In genomic region chr6:136011475-136011874, GRCh38 we compare ENCODE assay signal across 21 cellular contexts.
A peak's percentile ranks its signal among the peaks of the same experiment; 100 is the strongest.
DNase-seq lines count a peak whose midpoint lies in the region; ATAC-seq and TF ChIP-seq lines count a peak whose summit lies in the region.
"Had no signal": no experiment of that assay in that cellular context is flagged by ENCODE, and none has a peak within 500 bp of the region (broad histone marks: within the 10 kb centered on the region; RNA-seq: fewer than 3 reads in every experiment).

No MANE protein-coding gene starts in this region.

- H3K36me3 ChIP-seq in left ventricle myocardium inferior (no peaks in the 10 kb centered on the region), adipocyte (ENCODE audit: control insufficient read depth, insufficient read depth, low read length, severe bottlenecking) (no peaks in the 10 kb centered on the region), smooth muscle cell (ENCODE audit: low read depth) (no peaks in the 10 kb centered on the region)
- H3K36me3 ChIP-seq: tibial artery had no signal

- peak overlapping the region; percentile 81 for H3K4me2 ChIP-seq in smooth muscle cell

- peaks cover 3% of the 10 kb centered on the region for H3K79me2 ChIP-seq in smooth muscle cell (ENCODE audit: low read depth)

- ATAC-seq in left cardiac atrium: peak; percentile 18 to 56
- no peak for ATAC-seq in GM21825 (IDR thresholded peaks at IDR 0.05; ENCODE audit: unreplicated experiment)
- no peak for ATAC-seq in GM18861 (IDR thresholded peaks at IDR 0.05; ENCODE audit: unreplicated experiment)
- ATAC-seq: stimulated activated naive CD8-positive, alpha-beta T cell treated with anti-CD3 and anti-CD28 coated beads, Interleukin-15, Interleukin-2, amounts not matched to agents 100 U/mL and 50 U/mL, for 24 hours had no signal

- DNase-seq in left cardiac atrium (no peak), left ventricle myocardium inferior (no peak), adipocyte (ENCODE audit: low read depth) (peak; percentile 44), fibroblast of the conjunctiva (ENCODE audit: low read depth) (peak; percentile 13), smooth muscle cell (lab: John Stamatoyannopoulos, UW; ENCODE audit: unreplicated experiment) (no peak)
- DNase-seq in activated CD4-positive, alpha-beta memory T cell treated with anti-CD3 and anti-CD28 coated beads for 36 hours: no peak
- DNase-seq: activated CD4-positive, alpha-beta T cell treated with anti-CD3 and anti-CD28 coated beads, Interleukin-2, amount 10 ng/mL, durations not matched to agents 24 days and 14 days; activated CD8-positive, alpha-beta memory T cell treated with anti-CD3 and anti-CD28 coated beads, Interleukin-2, amount 50 U/mL, for 4 hours; caudate nucleus; dorsolateral prefrontal cortex; NCI-H1105; NCI-H510A treated with DMSO at 0.1 percent for 48 hours; NK-92 treated with Interleukin-12 subunit alpha and Interleukin-12 subunit beta, amount 100 ng/mL, for 24 hours; stimulated activated naive CD8-positive, alpha-beta T cell treated with anti-CD3 and anti-CD28 coated beads, Interleukin-15, Interleukin-2, amounts not matched to agents 100 U/mL and 50 U/mL, for 24 hours; SW 1271; tibial artery had no signal

- no peak overlapping the region for H3K4me3 ChIP-seq in left ventricle myocardium inferior
- H3K4me3 ChIP-seq in adipocyte (ENCODE audit: low read length): peak overlapping the region; percentile 60
- H3K4me3 ChIP-seq in smooth muscle cell: peak overlapping the region; percentile 18
- H3K4me3 ChIP-seq: dorsolateral prefrontal cortex, skin epidermis, tibial artery had no signal

- peaks cover 8% of the 10 kb centered on the region for H3K9me3 Mint-ChIP-seq in activated CD4-positive, alpha-beta memory T cell treated with anti-CD3 and anti-CD28 coated beads for 36 hours

- no peak overlapping the region for H3K27ac ChIP-seq in left ventricle myocardium inferior (replicated peaks)
- peak overlapping the region; percentile 95 for H3K27ac ChIP-seq in smooth muscle cell (ENCODE audit: low read depth)
- H3K27ac ChIP-seq: tibial artery had no signal

- H3K4me1 ChIP-seq in left ventricle myocardium inferior (peaks cover 58% of the 10 kb centered on the region), adipocyte (ENCODE audit: control insufficient read depth, insufficient read depth, low read length) (peaks cover 45% of the 10 kb centered on the region), smooth muscle cell (ENCODE audit: low read depth) (peaks cover 31% of the 10 kb centered on the region)

- TF ChIP-seq CTCF in left ventricle myocardium inferior (IDR thresholded peaks at IDR 0.05; ENCODE audit: borderline replicate concordance): no peak
- TF ChIP-seq CTCF in smooth muscle cell (IDR thresholded peaks at IDR 0.05; ENCODE audit: borderline replicate concordance, insufficient read depth, poor library complexity, severe bottlenecking): no peak

- WGBS in smooth muscle cell (ENCODE audit: low lambda C conversion rate): 40% methylated on average over 2 of the region's 2 CpGs

- H3K27me3 Mint-ChIP-seq in activated CD4-positive, alpha-beta memory T cell treated with anti-CD3 and anti-CD28 coated beads for 36 hours: peaks cover 2% of the 10 kb centered on the region

- H3K27ac Mint-ChIP-seq in activated CD4-positive, alpha-beta memory T cell treated with anti-CD3 and anti-CD28 coated beads for 36 hours: no peak overlapping the region
- H3K27ac Mint-ChIP-seq: activated CD4-positive, alpha-beta T cell treated with anti-CD3 and anti-CD28 coated beads, Interleukin-2, amount 10 ng/mL, durations not matched to agents 24 days and 14 days; activated T-helper 2 cell treated with anti-CD3 and anti-CD28 coated beads, Interferon-gamma antibody, Interleukin-2, Interleukin-4, amounts not matched to agents 10 μg/mL and 5 μg/mL and 100 μg/mL, durations not matched to agents 14 hours and 24 hours and 36 hours had no signal

- CTCF ChIA-PET in activated CD4-positive, alpha-beta memory T cell treated with anti-CD3 and anti-CD28 coated beads for 36 hours (lab: Charles Lee): interaction anchor here (0.9 kb wide), 1 partner anchor 215 kb away, joined by 3 read pairs; no protein-coding TSS in a partner anchor

- peaks cover 17% of the 10 kb centered on the region for H3K9me3 ChIP-seq in left ventricle myocardium inferior (replicated peaks)
- H3K9me3 ChIP-seq in adipocyte (ENCODE audit: control insufficient read depth, low read length): no peaks in the 10 kb centered on the region
- no peaks in the 10 kb centered on the region for H3K9me3 ChIP-seq in smooth muscle cell (replicated peaks; ENCODE audit: low read depth)

- H4K20me1 ChIP-seq in smooth muscle cell (ENCODE audit: low read depth): no peaks in the 10 kb centered on the region

- no peaks in the 10 kb centered on the region for H3K36me3 Mint-ChIP-seq in activated CD4-positive, alpha-beta memory T cell treated with anti-CD3 and anti-CD28 coated beads for 36 hours

- H3K27me3 ChIP-seq in left ventricle myocardium inferior (ENCODE audit: low read depth) (no peaks in the 10 kb centered on the region), adipocyte (replicated peaks; ENCODE audit: control insufficient read depth, insufficient read depth, low read length) (no peaks in the 10 kb centered on the region), smooth muscle cell (ENCODE audit: low read depth) (no peaks in the 10 kb centered on the region)
- H3K27me3 ChIP-seq: dorsolateral prefrontal cortex, tibial artery had no signal

- H2AFZ ChIP-seq in smooth muscle cell (ENCODE audit: low read depth): no peak overlapping the region

- H3K4me1 Mint-ChIP-seq in activated CD4-positive, alpha-beta memory T cell treated with anti-CD3 and anti-CD28 coated beads for 36 hours (ENCODE audit: low read depth): no peaks in the 10 kb centered on the region

- intact Hi-C loops in left cardiac atrium (cut with DNase I) (no loop called here), left ventricle myocardium inferior (cut with micrococcal nuclease) (no loop called here)
- intact Hi-C loops in activated CD4-positive, alpha-beta memory T cell treated with anti-CD3 and anti-CD28 coated beads for 36 hours (cut with micrococcal nuclease): no loop called here

- no peak overlapping the region for H3K4me3 Mint-ChIP-seq in activated CD4-positive, alpha-beta memory T cell treated with anti-CD3 and anti-CD28 coated beads for 36 hours
- H3K4me3 Mint-ChIP-seq: activated CD4-positive, alpha-beta T cell treated with anti-CD3 and anti-CD28 coated beads, Interleukin-2, amount 10 ng/mL, durations not matched to agents 24 days and 14 days; nephron had no signal

- H3F3A ChIP-seq in smooth muscle cell (ENCODE audit: low read depth): peaks cover 21% of the 10 kb centered on the region

- peak overlapping the region; percentile 58 for H3K9ac ChIP-seq in adipocyte (ENCODE audit: low read length)
- peak overlapping the region; percentile 69 for H3K9ac ChIP-seq in smooth muscle cell (ENCODE audit: low read depth)

- POLR2A ChIA-PET in activated CD4-positive, alpha-beta memory T cell treated with anti-CD3 and anti-CD28 coated beads for 36 hours (lab: Charles Lee): no interaction called here

Comparison
In these comparisons a context has a peak if more than half of its experiments do, and no peak if none do; other contexts are left out.
1. ATAC-seq: peak in left cardiac atrium (2 of 2); none in GM21825 (single experiment) and GM18861 (single experiment).
2. DNase-seq: peak in adipocyte (single experiment) and fibroblast of the conjunctiva (single experiment); none in left cardiac atrium (single experiment), left ventricle myocardium inferior (single experiment), smooth muscle cell (single experiment) and activated CD4-positive, alpha-beta memory T cell treated with anti-CD3 and anti-CD28 coated beads for 36 hours (single experiment).